In the genomic region with DNA sequence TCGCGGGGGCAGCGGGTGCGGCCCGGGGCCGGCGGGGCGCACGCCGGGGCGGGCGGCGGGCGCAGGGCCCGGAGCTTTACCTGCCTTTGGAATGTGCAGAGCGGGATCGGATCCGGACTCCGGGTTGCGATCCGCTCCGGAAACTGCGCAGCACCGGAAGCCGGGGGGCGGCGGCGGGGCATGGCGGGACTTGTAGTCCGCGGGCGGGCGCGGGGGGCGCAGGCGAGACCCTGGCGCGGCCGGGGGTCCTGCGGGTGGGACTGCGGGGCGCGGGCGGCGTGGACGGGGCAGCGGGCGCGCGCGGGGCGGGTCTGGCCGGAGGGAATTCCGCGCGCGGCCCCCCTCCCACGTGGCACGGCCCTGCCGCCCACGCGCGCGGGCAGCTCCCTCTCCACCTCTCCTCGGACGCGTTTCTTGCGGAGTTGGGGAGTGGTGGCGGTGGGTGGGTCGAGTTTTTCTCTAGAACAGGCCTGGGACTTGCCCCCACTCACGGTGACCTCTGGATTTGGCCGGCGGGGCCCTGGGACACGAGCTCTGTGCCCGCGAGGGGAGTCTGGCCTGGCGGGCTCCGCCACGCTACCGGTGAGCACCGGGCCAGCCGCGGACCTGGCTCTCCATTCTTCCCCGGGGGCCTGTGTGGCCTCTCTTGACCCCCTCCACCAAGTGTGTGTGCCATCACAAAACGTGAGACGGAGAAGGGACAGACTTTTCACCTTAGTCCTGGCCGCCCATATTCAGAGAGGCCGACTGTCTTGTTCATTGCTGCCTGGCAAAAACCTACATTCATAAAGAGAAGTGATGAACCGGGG, we compare ENCODE assay signal across 8 cellular contexts. TPM values are rescaled to one million over a fixed set of nuclear protein-coding genes. Genes with fewer than 3 reads are reported as not detected.
DNase-seq lines count a peak whose midpoint lies in the region; ATAC-seq lines count a peak whose summit lies in the region.

A gene with protein sequence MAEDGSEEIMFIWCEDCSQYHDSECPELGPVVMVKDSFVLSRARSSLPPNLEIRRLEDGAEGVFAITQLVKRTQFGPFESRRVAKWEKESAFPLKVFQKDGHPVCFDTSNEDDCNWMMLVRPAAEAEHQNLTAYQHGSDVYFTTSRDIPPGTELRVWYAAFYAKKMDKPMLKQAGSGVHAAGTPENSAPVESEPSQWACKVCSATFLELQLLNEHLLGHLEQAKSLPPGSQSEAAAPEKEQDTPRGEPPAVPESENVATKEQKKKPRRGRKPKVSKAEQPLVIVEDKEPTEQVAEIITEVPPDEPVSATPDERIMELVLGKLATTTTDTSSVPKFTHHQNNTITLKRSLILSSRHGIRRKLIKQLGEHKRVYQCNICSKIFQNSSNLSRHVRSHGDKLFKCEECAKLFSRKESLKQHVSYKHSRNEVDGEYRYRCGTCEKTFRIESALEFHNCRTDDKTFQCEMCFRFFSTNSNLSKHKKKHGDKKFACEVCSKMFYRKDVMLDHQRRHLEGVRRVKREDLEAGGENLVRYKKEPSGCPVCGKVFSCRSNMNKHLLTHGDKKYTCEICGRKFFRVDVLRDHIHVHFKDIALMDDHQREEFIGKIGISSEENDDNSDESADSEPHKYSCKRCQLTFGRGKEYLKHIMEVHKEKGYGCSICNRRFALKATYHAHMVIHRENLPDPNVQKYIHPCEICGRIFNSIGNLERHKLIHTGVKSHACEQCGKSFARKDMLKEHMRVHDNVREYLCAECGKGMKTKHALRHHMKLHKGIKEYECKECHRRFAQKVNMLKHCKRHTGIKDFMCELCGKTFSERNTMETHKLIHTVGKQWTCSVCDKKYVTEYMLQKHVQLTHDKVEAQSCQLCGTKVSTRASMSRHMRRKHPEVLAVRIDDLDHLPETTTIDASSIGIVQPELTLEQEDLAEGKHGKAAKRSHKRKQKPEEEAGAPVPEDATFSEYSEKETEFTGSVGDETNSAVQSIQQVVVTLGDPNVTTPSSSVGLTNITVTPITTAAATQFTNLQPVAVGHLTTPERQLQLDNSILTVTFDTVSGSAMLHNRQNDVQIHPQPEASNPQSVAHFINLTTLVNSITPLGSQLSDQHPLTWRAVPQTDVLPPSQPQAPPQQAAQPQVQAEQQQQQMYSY (minus strand): TSS at position 155 of the 809 bp plus-strand sequence. CDS start 18,981 bp downstream, outside the sequence.

- DNase-seq in DMS79 treated with DMSO at 0.1 percent for 48 hours (lab: John Stamatoyannopoulos, UW), result peak; percentile 73
- DNase-seq in KBM-7, result peak; percentile 58
- peak; percentile 70 for DNase-seq in SK-N-DZ (ENCODE audit: low spot score)
- peak; percentile 47 to 80 (median 72) for DNase-seq in activated naive CD4-positive, alpha-beta T cell (lab: John Stamatoyannopoulos, UW)
- peak; percentile 40 for DNase-seq in foreskin melanocyte
- DNase-seq in nucleus accumbens (lab: John Stamatoyannopoulos, UW), result peak in 54 of 56 donors; percentile 33 to 88 (median 74)
- peak; percentile 71 for DNase-seq in superior temporal gyrus (ENCODE audit: extremely low spot score)

- in situ Hi-C loops in KBM-7 (cut with MboI; ENCODE audit: low pct_unique_long_range_greater_than_20kb, low sequenced_read_pairs), result no loop called here

- peak; percentile 67 for ATAC-seq in GM21619 (IDR thresholded peaks at IDR 0.05; ENCODE audit: unreplicated experiment)

RNA-seq across cellular contexts. Expression of the gene that starts here (rescaled TPM):
- 2.5 and 3.0 TPM in 2 replicates for polyA plus RNA-seq in SK-N-DZ (2014; cell fraction: cytosol; rRNA removed)
- polyA plus RNA-seq in SK-N-DZ (2014; cell fraction: nucleus; rRNA removed), result 6.3 and 9.7 TPM in 2 replicates

Comparison
In these comparisons a context has a peak if more than half of its experiments do, and no peak if none do; other contexts are left out.
1. Peak in every context shown above with its lines: DNase-seq and ATAC-seq.